In genomic region chr3:53694051-53694450, GRCh38 we compare ENCODE assay signal across 23 cellular contexts.
"Had no signal": no experiment of that assay in that cellular context is flagged by ENCODE, and none has a peak within 500 bp of the region (broad histone marks: within the 10 kb centered on the region; RNA-seq: fewer than 3 reads in every experiment).

No MANE protein-coding gene starts in this region.

- H3K27ac ChIP-seq: epithelial cell of prostate, esophagus squamous epithelium, hepatocyte, left ventricle myocardium inferior, neutrophil, psoas muscle, stomach, thoracic aorta, transverse colon had no signal

- H3K9me3 Mint-ChIP-seq: effector memory CD8-positive, alpha-beta T cell; nephron; stimulated activated memory B cell treated with anti-CD40 and anti-IgM and Interleukin-4, amounts not matched to agents 10 μg/mL and 1 μg/mL and 100 μg/mL, for 72 hours had no signal

- H3K4me3 ChIP-seq: esophagus squamous epithelium, hepatocyte, left ventricle myocardium inferior, psoas muscle, stomach, thoracic aorta, transverse colon had no signal

- DNase-seq: cortex of kidney; effector memory CD8-positive, alpha-beta T cell; esophagus squamous epithelium; foreskin fibroblast; kidney; left cardiac atrium; left ventricle myocardium inferior; mesendoderm; naive B cell; psoas muscle; retina; small intestine; stimulated activated CD4-positive, alpha-beta T cell treated with anti-CD3 and anti-CD28 coated beads, Interleukin-4, amount 100 ng/mL, for 1 hour; stimulated activated CD8-positive, alpha-beta memory T cell treated with anti-CD3 and anti-CD28 coated beads, Interleukin-4, amount 100 ng/mL, for 48 hours; substantia nigra; transverse colon had no signal

- H3K36me3 Mint-ChIP-seq: naive B cell; stimulated activated memory B cell treated with anti-CD40 and anti-IgM and Interleukin-4, amounts not matched to agents 10 μg/mL and 1 μg/mL and 100 μg/mL, for 72 hours had no signal

- H3K4me1 ChIP-seq: esophagus squamous epithelium, left ventricle myocardium inferior, psoas muscle, stomach, transverse colon had no signal

- H3K27ac Mint-ChIP-seq: naive B cell; stimulated activated memory B cell treated with anti-CD40 and anti-IgM and Interleukin-4, amounts not matched to agents 10 μg/mL and 1 μg/mL and 100 μg/mL, for 72 hours had no signal

- H3K9me3 ChIP-seq: esophagus squamous epithelium, left ventricle myocardium inferior, neutrophil, psoas muscle, stomach, thoracic aorta, transverse colon had no signal

- H3K4me3 Mint-ChIP-seq: effector memory CD8-positive, alpha-beta T cell; nephron; stimulated activated memory B cell treated with anti-CD40 and anti-IgM and Interleukin-4, amounts not matched to agents 10 μg/mL and 1 μg/mL and 100 μg/mL, for 72 hours had no signal

- H3K36me3 ChIP-seq: esophagus squamous epithelium, left ventricle myocardium inferior, neutrophil, stomach, thoracic aorta, transverse colon had no signal

- H3K27me3 ChIP-seq: hepatocyte, stomach, transverse colon had no signal

- ATAC-seq: effector memory CD8-positive, alpha-beta T cell; psoas muscle; stimulated activated memory B cell treated with anti-CD40 and anti-IgM and Interleukin-4, amounts not matched to agents 10 μg/mL and 1 μg/mL and 100 μg/mL, for 72 hours had no signal
